ENCODE assay signal across 1 cellular context in genomic region chr11:77446911-77447629, GRCh38.
TF ChIP-seq lines count a peak whose summit lies in the region.

No MANE protein-coding gene starts in this region.

TF ChIP-seq in H1, 55 proteins besides CTCF, POLR2A, EP300 and RAD21:
- no peak for TF ChIP-seq ASH2L (IDR thresholded peaks at IDR 0.05; ENCODE audit: low read length)
- no peak for TF ChIP-seq TBP (IDR thresholded peaks at IDR 0.05; ENCODE audit: low read depth, low read length)
- TF ChIP-seq BACH1 (IDR thresholded peaks at IDR 0.05; ENCODE audit: low read length): no peak
- no peak for TF ChIP-seq SIX5 (IDR thresholded peaks at IDR 0.05; ENCODE audit: low read depth, low read length)
- no peak for TF ChIP-seq GTF2F1 (IDR thresholded peaks at IDR 0.05; ENCODE audit: borderline replicate concordance, low read depth, low read length)
- no peak for TF ChIP-seq TAF7 (optimal IDR thresholded peaks at IDR 0.05; ENCODE audit: borderline replicate concordance, low read depth, low read length)
- no peak for TF ChIP-seq SP4 (IDR thresholded peaks at IDR 0.05; ENCODE audit: low read length)
TF ChIP-seq in H1: peak in this region for 0.
